In genomic region chr2:220969348-220969747, GRCh38 we compare ENCODE assay signal across 18 cellular contexts.
"Had no signal": no experiment of that assay in that cellular context is flagged by ENCODE, and none has a peak within 500 bp of the region (broad histone marks: within the 10 kb centered on the region; RNA-seq: fewer than 3 reads in every experiment).

No MANE protein-coding gene starts in this region.

- H3K36me3 ChIP-seq: right atrium auricular region, transverse colon had no signal

- ATAC-seq: activated CD8-positive, alpha-beta T cell treated with anti-CD3 and anti-CD28 coated beads, Interleukin-2, amount 10 ng/mL, durations not matched to agents 7 days and 5 days; left lobe of liver; natural killer cell had no signal

- H3K4me1 ChIP-seq: right atrium auricular region, transverse colon had no signal

- H3K27me3 ChIP-seq: right atrium auricular region, transverse colon had no signal

- H3K9me3 ChIP-seq: right atrium auricular region, transverse colon had no signal

- DNase-seq: activated B cell treated with CpG ODN at 0.5 μM for 24 hours; activated CD4-positive, alpha-beta T cell treated with anti-CD3 and anti-CD28 coated beads, Interleukin-2, amount 10 ng/mL, durations not matched to agents 24 days and 14 days; activated CD8-positive, alpha-beta memory T cell treated with anti-CD3 and anti-CD28 coated beads, Interleukin-2, amount 50 U/mL, for 48 hours; activated CD8-positive, alpha-beta T cell treated with anti-CD3 and anti-CD28 coated beads, Interleukin-2, amount 10 ng/mL, durations not matched to agents 7 days and 5 days; activated gamma-delta T cell treated with Interleukin-2 at 50 U/mL for 16 hours; activated naive CD8-positive, alpha-beta T cell treated with anti-CD3 and anti-CD28 coated beads, Interleukin-2, amount 10 ng/mL, durations not matched to agents 7 days and 5 days; anterior cingulate cortex; dermis blood vessel endothelial cell; erythroblast; natural killer cell; small intestine; stimulated activated CD4-positive, alpha-beta T cell treated with anti-CD3 and anti-CD28 coated beads, Interleukin-4, amount 100 ng/mL, for 4 hours; stimulated activated CD8-positive, alpha-beta memory T cell treated with anti-CD3 and anti-CD28 coated beads, Interleukin-4, amount 100 ng/mL, for 48 hours; stimulated activated naive CD4-positive, alpha-beta T cell treated with Interleukin-2 at 50 U/mL for 16 hours; substantia nigra; transverse colon had no signal

- H3K27ac ChIP-seq: right atrium auricular region, transverse colon had no signal

- H3K4me3 ChIP-seq: right atrium auricular region, transverse colon had no signal
